ENCODE assay signal across 1 cellular context in genomic region chr12:76348079-76348901, GRCh38.
TF ChIP-seq lines count a peak whose summit lies in the region.

Gene BBS10, minus strand, starts transcription at chr12:76348415. Its CDS starts 57 bp downstream, at chr12:76348358.

TF ChIP-seq in HepG2, 621 proteins besides CTCF, POLR2A, EP300 and RAD21 (continued from another document and continues in another):
- TF ChIP-seq ZNF281 (CRISPR knock-in tag; IDR thresholded peaks at IDR 0.05; ENCODE audit: borderline replicate concordance), result no peak
- TF ChIP-seq ZNF644 (CRISPR knock-in tag; IDR thresholded peaks at IDR 0.05; ENCODE audit: low read depth), result no peak
- TF ChIP-seq, protein P1, sequence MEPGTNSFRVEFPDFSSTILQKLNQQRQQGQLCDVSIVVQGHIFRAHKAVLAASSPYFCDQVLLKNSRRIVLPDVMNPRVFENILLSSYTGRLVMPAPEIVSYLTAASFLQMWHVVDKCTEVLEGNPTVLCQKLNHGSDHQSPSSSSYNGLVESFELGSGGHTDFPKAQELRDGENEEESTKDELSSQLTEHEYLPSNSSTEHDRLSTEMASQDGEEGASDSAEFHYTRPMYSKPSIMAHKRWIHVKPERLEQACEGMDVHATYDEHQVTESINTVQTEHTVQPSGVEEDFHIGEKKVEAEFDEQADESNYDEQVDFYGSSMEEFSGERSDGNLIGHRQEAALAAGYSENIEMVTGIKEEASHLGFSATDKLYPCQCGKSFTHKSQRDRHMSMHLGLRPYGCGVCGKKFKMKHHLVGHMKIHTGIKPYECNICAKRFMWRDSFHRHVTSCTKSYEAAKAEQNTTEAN (CRISPR knock-in tag; conservative IDR thresholded peaks at IDR 0.05), result peak; percentile 71; the same call in 1 of the 2 replicates
- peak; percentile 86; the same call in 1 of the 2 replicates for TF ChIP-seq KMT2A (CRISPR knock-in tag; IDR thresholded peaks at IDR 0.05)
- peak; percentile 98 for TF ChIP-seq GABPB1 (CRISPR knock-in tag; IDR thresholded peaks at IDR 0.05)
- TF ChIP-seq, protein P2, sequence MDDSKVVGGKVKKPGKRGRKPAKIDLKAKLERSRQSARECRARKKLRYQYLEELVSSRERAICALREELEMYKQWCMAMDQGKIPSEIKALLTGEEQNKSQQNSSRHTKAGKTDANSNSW (CRISPR knock-in tag; IDR thresholded peaks at IDR 0.05; ENCODE audit: borderline replicate concordance), result no peak
- TF ChIP-seq ZNF275 (CRISPR knock-in tag; IDR thresholded peaks at IDR 0.05; ENCODE audit: borderline replicate concordance), result peak; percentile 86; the same call in 1 of the 2 replicates
- TF ChIP-seq ZNF841 (CRISPR knock-in tag; IDR thresholded peaks at IDR 0.05; ENCODE audit: borderline replicate concordance), result no peak
- TF ChIP-seq, protein P3, sequence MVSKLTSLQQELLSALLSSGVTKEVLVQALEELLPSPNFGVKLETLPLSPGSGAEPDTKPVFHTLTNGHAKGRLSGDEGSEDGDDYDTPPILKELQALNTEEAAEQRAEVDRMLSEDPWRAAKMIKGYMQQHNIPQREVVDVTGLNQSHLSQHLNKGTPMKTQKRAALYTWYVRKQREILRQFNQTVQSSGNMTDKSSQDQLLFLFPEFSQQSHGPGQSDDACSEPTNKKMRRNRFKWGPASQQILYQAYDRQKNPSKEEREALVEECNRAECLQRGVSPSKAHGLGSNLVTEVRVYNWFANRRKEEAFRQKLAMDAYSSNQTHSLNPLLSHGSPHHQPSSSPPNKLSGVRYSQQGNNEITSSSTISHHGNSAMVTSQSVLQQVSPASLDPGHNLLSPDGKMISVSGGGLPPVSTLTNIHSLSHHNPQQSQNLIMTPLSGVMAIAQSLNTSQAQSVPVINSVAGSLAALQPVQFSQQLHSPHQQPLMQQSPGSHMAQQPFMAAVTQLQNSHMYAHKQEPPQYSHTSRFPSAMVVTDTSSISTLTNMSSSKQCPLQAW (CRISPR knock-in tag; IDR thresholded peaks at IDR 0.05), result peak; percentile 14; the same call in 1 of the 2 replicates
- TF ChIP-seq, protein P4, sequence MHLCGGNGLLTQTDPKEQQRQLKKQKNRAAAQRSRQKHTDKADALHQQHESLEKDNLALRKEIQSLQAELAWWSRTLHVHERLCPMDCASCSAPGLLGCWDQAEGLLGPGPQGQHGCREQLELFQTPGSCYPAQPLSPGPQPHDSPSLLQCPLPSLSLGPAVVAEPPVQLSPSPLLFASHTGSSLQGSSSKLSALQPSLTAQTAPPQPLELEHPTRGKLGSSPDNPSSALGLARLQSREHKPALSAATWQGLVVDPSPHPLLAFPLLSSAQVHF (CRISPR knock-in tag; IDR thresholded peaks at IDR 0.05), result no peak
- TF ChIP-seq ZSCAN29 (CRISPR knock-in tag; conservative IDR thresholded peaks at IDR 0.05), result peak; percentile 85; the same call in 1 of the 2 replicates
- TF ChIP-seq ZNF615 (CRISPR knock-in tag; IDR thresholded peaks at IDR 0.05; ENCODE audit: borderline replicate concordance), result peak; percentile 60; the same call in 1 of the 2 replicates
- no peak for TF ChIP-seq ATF7 (IDR thresholded peaks at IDR 0.05)
- no peak for TF ChIP-seq ATF7 (CRISPR knock-in tag; IDR thresholded peaks at IDR 0.05)
- TF ChIP-seq, protein P5, sequence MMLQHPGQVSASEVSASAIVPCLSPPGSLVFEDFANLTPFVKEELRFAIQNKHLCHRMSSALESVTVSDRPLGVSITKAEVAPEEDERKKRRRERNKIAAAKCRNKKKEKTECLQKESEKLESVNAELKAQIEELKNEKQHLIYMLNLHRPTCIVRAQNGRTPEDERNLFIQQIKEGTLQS (CRISPR knock-in tag; IDR thresholded peaks at IDR 0.05), result no peak
- TF ChIP-seq ZNF678 (CRISPR knock-in tag; IDR thresholded peaks at IDR 0.05), result no peak
- no peak for TF ChIP-seq HIC2 (CRISPR knock-in tag; IDR thresholded peaks at IDR 0.05; ENCODE audit: low read depth)
- TF ChIP-seq KLF11 (CRISPR knock-in tag; IDR thresholded peaks at IDR 0.05), result no peak; the same call in 1 of the 2 replicates
- 0 out of 2 replicates have a peak, but pooled peaks have one; percentile 13 for TF ChIP-seq FOXA3 (CRISPR knock-in tag; IDR thresholded peaks at IDR 0.05)
- TF ChIP-seq ZBTB3 (CRISPR knock-in tag; IDR thresholded peaks at IDR 0.05; ENCODE audit: borderline replicate concordance, low read depth), result no peak
- peak; percentile 62; the same call in 1 of the 2 replicates for TF ChIP-seq IRF9 (CRISPR knock-in tag; IDR thresholded peaks at IDR 0.05; ENCODE audit: borderline replicate concordance)
- no peak for TF ChIP-seq ZFP41 (CRISPR knock-in tag; IDR thresholded peaks at IDR 0.05; ENCODE audit: borderline replicate concordance)
- TF ChIP-seq ZFYVE20 (CRISPR knock-in tag; IDR thresholded peaks at IDR 0.05; ENCODE audit: borderline replicate concordance, low read depth), result no peak
- TF ChIP-seq ZNF543 (CRISPR knock-in tag; IDR thresholded peaks at IDR 0.05), result peak; percentile 77; the same call in 1 of the 2 replicates
- 0 out of 2 replicates have a peak, but pooled peaks have one; percentile 48 for TF ChIP-seq ZBTB14 (CRISPR knock-in tag; IDR thresholded peaks at IDR 0.05)
- peak; percentile 69; the same call in 1 of the 2 replicates for TF ChIP-seq MYC (CRISPR knock-in tag; IDR thresholded peaks at IDR 0.05; ENCODE audit: borderline replicate concordance)
- peak; percentile 17; the same call in 1 of the 2 replicates for TF ChIP-seq FOXP4 (CRISPR knock-in tag; IDR thresholded peaks at IDR 0.05)
- no peak for TF ChIP-seq AKAP8 (CRISPR knock-in tag; IDR thresholded peaks at IDR 0.05)
- TF ChIP-seq BORCS8-MEF2B (CRISPR knock-in tag; IDR thresholded peaks at IDR 0.05), result no peak
- TF ChIP-seq RFXANK (CRISPR knock-in tag; IDR thresholded peaks at IDR 0.05), result no peak
- TF ChIP-seq, protein P6, sequence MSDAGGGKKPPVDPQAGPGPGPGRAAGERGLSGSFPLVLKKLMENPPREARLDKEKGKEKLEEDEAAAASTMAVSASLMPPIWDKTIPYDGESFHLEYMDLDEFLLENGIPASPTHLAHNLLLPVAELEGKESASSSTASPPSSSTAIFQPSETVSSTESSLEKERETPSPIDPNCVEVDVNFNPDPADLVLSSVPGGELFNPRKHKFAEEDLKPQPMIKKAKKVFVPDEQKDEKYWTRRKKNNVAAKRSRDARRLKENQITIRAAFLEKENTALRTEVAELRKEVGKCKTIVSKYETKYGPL (CRISPR knock-in tag; IDR thresholded peaks at IDR 0.05), result no peak
- no peak for TF ChIP-seq RAD51 (IDR thresholded peaks at IDR 0.05; ENCODE audit: borderline replicate concordance)
- TF ChIP-seq ZNF232 (CRISPR knock-in tag; IDR thresholded peaks at IDR 0.05; ENCODE audit: borderline replicate concordance), result peak; percentile 80; the same call in 1 of the 2 replicates
- no peak; the same call in 1 of the 2 replicates for TF ChIP-seq TARDBP (CRISPR knock-in tag; IDR thresholded peaks at IDR 0.05)
- TF ChIP-seq, protein P7, sequence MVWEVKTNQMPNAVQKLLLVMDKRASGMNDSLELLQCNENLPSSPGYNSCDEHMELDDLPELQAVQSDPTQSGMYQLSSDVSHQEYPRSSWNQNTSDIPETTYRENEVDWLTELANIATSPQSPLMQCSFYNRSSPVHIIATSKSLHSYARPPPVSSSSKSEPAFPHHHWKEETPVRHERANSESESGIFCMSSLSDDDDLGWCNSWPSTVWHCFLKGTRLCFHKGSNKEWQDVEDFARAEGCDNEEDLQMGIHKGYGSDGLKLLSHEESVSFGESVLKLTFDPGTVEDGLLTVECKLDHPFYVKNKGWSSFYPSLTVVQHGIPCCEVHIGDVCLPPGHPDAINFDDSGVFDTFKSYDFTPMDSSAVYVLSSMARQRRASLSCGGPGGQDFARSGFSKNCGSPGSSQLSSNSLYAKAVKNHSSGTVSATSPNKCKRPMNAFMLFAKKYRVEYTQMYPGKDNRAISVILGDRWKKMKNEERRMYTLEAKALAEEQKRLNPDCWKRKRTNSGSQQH (CRISPR knock-in tag; IDR thresholded peaks at IDR 0.05; ENCODE audit: low read depth), result no peak
- no peak for TF ChIP-seq HMGA1 (CRISPR knock-in tag; conservative IDR thresholded peaks at IDR 0.05)
- no peak for TF ChIP-seq ZNF333 (CRISPR knock-in tag; IDR thresholded peaks at IDR 0.05; ENCODE audit: borderline replicate concordance)
- peak; percentile 48; the same call in 1 of the 2 replicates for TF ChIP-seq ETV5 (CRISPR knock-in tag; IDR thresholded peaks at IDR 0.05; ENCODE audit: borderline replicate concordance)
- TF ChIP-seq ZBTB44 (CRISPR knock-in tag; IDR thresholded peaks at IDR 0.05), result no peak
- TF ChIP-seq PHB2 (IDR thresholded peaks at IDR 0.05; ENCODE audit: partially characterized antibody), result no peak
- no peak for TF ChIP-seq TCF7L2 (IDR thresholded peaks at IDR 0.05; ENCODE audit: low read depth, low read length)
- TF ChIP-seq ZFP36L1 (CRISPR knock-in tag; IDR thresholded peaks at IDR 0.05), result no peak
